9 cellular contexts compared by ENCODE assay signal in the genomic region with DNA sequence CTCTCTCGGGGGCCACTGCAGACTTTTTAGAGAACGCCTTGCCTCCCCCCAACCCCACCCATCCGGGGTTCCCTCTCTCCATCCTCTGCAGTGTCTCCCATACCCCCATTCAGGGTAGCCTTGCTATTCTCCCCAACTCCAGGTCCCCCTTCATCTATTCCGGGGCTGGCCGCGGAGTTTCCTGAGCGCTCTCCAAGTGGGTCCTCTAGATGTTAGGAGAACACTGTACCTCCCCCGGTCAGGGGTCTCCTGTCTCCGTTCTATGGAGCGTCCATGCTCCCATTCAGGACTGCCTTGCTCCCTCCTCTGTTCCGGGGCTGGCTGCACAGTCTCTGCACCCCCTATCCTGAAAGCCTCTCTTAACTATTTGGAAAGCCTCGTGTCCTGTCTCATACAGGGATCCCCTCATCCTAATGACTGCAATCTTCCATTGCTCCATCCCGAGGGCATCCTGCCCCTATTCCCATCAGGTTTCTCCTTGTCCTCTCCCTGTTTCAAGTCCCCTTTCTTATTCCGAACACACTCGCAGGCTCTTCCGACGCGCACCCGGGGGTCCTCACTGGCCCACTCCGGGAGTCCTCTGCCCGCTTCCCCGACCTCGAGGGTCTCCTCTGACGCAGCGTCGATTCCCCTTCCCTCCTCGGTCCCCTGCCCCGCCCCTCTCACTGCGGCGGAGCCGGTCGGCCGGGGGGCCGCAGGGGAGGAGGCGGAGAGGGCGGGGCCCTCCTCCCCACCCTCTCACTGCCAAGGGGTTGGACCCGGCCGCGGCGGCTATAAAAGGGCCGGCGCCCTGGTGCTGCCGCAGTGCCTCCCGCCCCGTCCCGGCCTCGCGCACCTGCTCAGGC. TPM values are rescaled to one million over a fixed set of nuclear protein-coding genes. Genes with fewer than 3 reads are reported as not detected.
A peak's percentile ranks its signal among the peaks of the same experiment; 100 is the strongest.
DNase-seq lines count a peak whose midpoint lies in the region; ATAC-seq and TF ChIP-seq lines count a peak whose summit lies in the region.
"Had no signal": no experiment of that assay in that cellular context is flagged by ENCODE, and none has a peak within 500 bp of the region (broad histone marks: within the 10 kb centered on the region; RNA-seq: fewer than 3 reads in every experiment).

A gene with protein sequence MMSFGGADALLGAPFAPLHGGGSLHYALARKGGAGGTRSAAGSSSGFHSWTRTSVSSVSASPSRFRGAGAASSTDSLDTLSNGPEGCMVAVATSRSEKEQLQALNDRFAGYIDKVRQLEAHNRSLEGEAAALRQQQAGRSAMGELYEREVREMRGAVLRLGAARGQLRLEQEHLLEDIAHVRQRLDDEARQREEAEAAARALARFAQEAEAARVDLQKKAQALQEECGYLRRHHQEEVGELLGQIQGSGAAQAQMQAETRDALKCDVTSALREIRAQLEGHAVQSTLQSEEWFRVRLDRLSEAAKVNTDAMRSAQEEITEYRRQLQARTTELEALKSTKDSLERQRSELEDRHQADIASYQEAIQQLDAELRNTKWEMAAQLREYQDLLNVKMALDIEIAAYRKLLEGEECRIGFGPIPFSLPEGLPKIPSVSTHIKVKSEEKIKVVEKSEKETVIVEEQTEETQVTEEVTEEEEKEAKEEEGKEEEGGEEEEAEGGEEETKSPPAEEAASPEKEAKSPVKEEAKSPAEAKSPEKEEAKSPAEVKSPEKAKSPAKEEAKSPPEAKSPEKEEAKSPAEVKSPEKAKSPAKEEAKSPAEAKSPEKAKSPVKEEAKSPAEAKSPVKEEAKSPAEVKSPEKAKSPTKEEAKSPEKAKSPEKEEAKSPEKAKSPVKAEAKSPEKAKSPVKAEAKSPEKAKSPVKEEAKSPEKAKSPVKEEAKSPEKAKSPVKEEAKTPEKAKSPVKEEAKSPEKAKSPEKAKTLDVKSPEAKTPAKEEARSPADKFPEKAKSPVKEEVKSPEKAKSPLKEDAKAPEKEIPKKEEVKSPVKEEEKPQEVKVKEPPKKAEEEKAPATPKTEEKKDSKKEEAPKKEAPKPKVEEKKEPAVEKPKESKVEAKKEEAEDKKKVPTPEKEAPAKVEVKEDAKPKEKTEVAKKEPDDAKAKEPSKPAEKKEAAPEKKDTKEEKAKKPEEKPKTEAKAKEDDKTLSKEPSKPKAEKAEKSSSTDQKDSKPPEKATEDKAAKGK (plus strand): TSS at position 802 of the 845 bp plus-strand sequence. CDS start 45 bp downstream, outside the sequence.

- H3K27me3 Mint-ChIP-seq in activated T-cell treated with anti-CD3 and anti-CD28 coated beads, Interleukin-2, amount 50 U/mL, for 24 hours: peaks cover 51% of the 10 kb centered on the region

- peaks cover 14% of the 10 kb centered on the region for H3K4me1 ChIP-seq in iPS-15b (ENCODE audit: control insufficient read depth, insufficient read depth, low read length)
- H3K4me1 ChIP-seq in suprapubic skin: peaks cover 25% of the 10 kb centered on the region
- H3K4me1 ChIP-seq in sigmoid colon: peaks cover 0 to 30% (median 26%) of the 10 kb centered on the region in 4 donors
- H3K4me1 ChIP-seq: Caco-2 had no signal

- TF ChIP-seq EP300 in suprapubic skin (IDR thresholded peaks at IDR 0.05) (no peak), sigmoid colon (IDR thresholded peaks at IDR 0.05) (no peak)

- DNase-seq in activated T-cell treated with anti-CD3 and anti-CD28 coated beads, Interleukin-2, amount 50 U/mL, for 24 hours: no peak
- no peak for DNase-seq in activated T-cell treated with anti-CD3 and anti-CD28 coated beads for 4 hours
- no peak for DNase-seq in SK-N-MC (ENCODE audit: low read depth, low spot score)
- no peak for DNase-seq in suprapubic skin (ENCODE audit: low spot score in 2 of 2)
- no peak for DNase-seq in sigmoid colon
- DNase-seq in Right ventricle myocardium superior: no peak

- WGBS in suprapubic skin: 7% methylated on average over 42 of the region's 48 CpGs
- WGBS in sigmoid colon, 2 donors: 8 to 11% methylated on average over 48 of the region's 48 CpGs

- H3K36me3 ChIP-seq in SK-N-MC (ENCODE audit: insufficient read depth, low read length) (no peaks in the 10 kb centered on the region), iPS-15b (ENCODE audit: control insufficient read depth, insufficient read depth, low read length) (peaks cover 9% of the 10 kb centered on the region), suprapubic skin (no peaks in the 10 kb centered on the region), sigmoid colon (no peaks in the 10 kb centered on the region)

- H3K9ac ChIP-seq in SK-N-MC (ENCODE audit: insufficient read length) (peak within 1 kb of the TSS; percentile 26), iPS-15b (ENCODE audit: low read depth, low read length) (peak within 1 kb of the TSS; percentile 60)

- TF ChIP-seq POLR2A in suprapubic skin (IDR thresholded peaks at IDR 0.05) (no peak), sigmoid colon (IDR thresholded peaks at IDR 0.05) (no peak)

- H3K9me3 Mint-ChIP-seq in activated T-cell treated with anti-CD3 and anti-CD28 coated beads, Interleukin-2, amount 50 U/mL, for 24 hours: no peaks in the 10 kb centered on the region

- ATAC-seq in HG03457 (IDR thresholded peaks at IDR 0.05; ENCODE audit: unreplicated experiment): no peak
- no peak for ATAC-seq in Right ventricle myocardium superior (ENCODE audit: poor library complexity)

- H3K36me3 Mint-ChIP-seq in activated T-cell treated with anti-CD3 and anti-CD28 coated beads, Interleukin-2, amount 50 U/mL, for 24 hours (ENCODE audit: low read depth): no peaks in the 10 kb centered on the region

- no peak within 1 kb of the TSS for H3K27ac ChIP-seq in SK-N-MC
- no peak within 1 kb of the TSS for H3K27ac ChIP-seq in suprapubic skin
- no peak within 1 kb of the TSS for H3K27ac ChIP-seq in sigmoid colon

- peaks cover 19% of the 10 kb centered on the region for H3K4me1 Mint-ChIP-seq in activated T-cell treated with anti-CD3 and anti-CD28 coated beads, Interleukin-2, amount 50 U/mL, for 24 hours (ENCODE audit: low read depth)

- intact Hi-C loops in sigmoid colon (cut with DNase I) (no loop called here), Right ventricle myocardium superior (cut with DNase I) (no loop called here)

- TF ChIP-seq CTCF in suprapubic skin (IDR thresholded peaks at IDR 0.05) (no peak), sigmoid colon (IDR thresholded peaks at IDR 0.05) (no peak)

- no peaks in the 10 kb centered on the region for H3K9me3 ChIP-seq in SK-N-MC (ENCODE audit: low read depth, low read length)
- H3K9me3 ChIP-seq in iPS-15b (ENCODE audit: control insufficient read depth, insufficient read depth, low read length): no peaks in the 10 kb centered on the region
- H3K9me3 ChIP-seq in suprapubic skin: no peaks in the 10 kb centered on the region
- no peaks in the 10 kb centered on the region for H3K9me3 ChIP-seq in sigmoid colon
- H3K9me3 ChIP-seq: Caco-2 had no signal

- peak within 1 kb of the TSS; percentile 63 for H3K4me3 ChIP-seq in SK-N-MC
- peak within 1 kb of the TSS; percentile 74 for H3K4me3 ChIP-seq in iPS-15b (ENCODE audit: low read depth, low read length)
- peak within 1 kb of the TSS; percentile 28 for H3K4me3 ChIP-seq in suprapubic skin
- H3K4me3 ChIP-seq in sigmoid colon: peak within 1 kb of the TSS in 2 of 4 donors; percentile 32 to 37

- H3K27ac Mint-ChIP-seq in activated T-cell treated with anti-CD3 and anti-CD28 coated beads, Interleukin-2, amount 50 U/mL, for 24 hours: no peak within 1 kb of the TSS

- peak within 1 kb of the TSS; percentile 68 for H3K4me3 Mint-ChIP-seq in activated T-cell treated with anti-CD3 and anti-CD28 coated beads, Interleukin-2, amount 50 U/mL, for 24 hours

- peaks cover 35% of the 10 kb centered on the region for H3K27me3 ChIP-seq in iPS-15b (ENCODE audit: control insufficient read depth, insufficient read depth, low read length)
- H3K27me3 ChIP-seq in suprapubic skin: peaks cover 54% of the 10 kb centered on the region
- peaks cover 31 to 61% (median 57%) of the 10 kb centered on the region in 3 donors for H3K27me3 ChIP-seq in sigmoid colon

RNA-seq across cellular contexts. Expression of the gene that starts here (rescaled TPM):
- under 1 TPM in 2 of 4 donors, not detected in 2; 0.26 to 0.51 TPM for total RNA-seq in suprapubic skin
- total RNA-seq in sigmoid colon: 1 to 10 TPM; 1.2 to 3.0 (median 1.9) TPM
- polyA plus RNA-seq in sigmoid colon: 1 to 10 TPM in 1 of 3 donors, under 1 TPM in 1, not detected in 1; 0.23 to 1.2 TPM
- total RNA-seq in Right ventricle myocardium superior: 0.16 TPM
- total RNA-seq: Caco-2 had no signal
